In genomic region chr2:128422571-128422970, GRCh38 we compare ENCODE assay signal across 13 cellular contexts.
A peak's percentile ranks its signal among the peaks of the same experiment; 100 is the strongest.
DNase-seq lines count a peak whose midpoint lies in the region; ATAC-seq, FAIRE-seq and TF ChIP-seq lines count a peak whose summit lies in the region.
"Had no signal": no experiment of that assay in that cellular context is flagged by ENCODE, and none has a peak within 500 bp of the region (broad histone marks: within the 10 kb centered on the region; RNA-seq: fewer than 3 reads in every experiment).

No MANE protein-coding gene starts in this region.

- H3K27me3 ChIP-seq in bronchial epithelial cell (ENCODE audit: control insufficient read depth, insufficient read depth, low read length) (no peaks in the 10 kb centered on the region), left lung (no peaks in the 10 kb centered on the region), ovary (no peaks in the 10 kb centered on the region)
- H3K27me3 ChIP-seq: adrenal gland had no signal

- H3K36me3 ChIP-seq in bronchial epithelial cell (ENCODE audit: control insufficient read depth, insufficient read depth, low read length) (no peaks in the 10 kb centered on the region), left lung (no peaks in the 10 kb centered on the region), ovary (no peaks in the 10 kb centered on the region)
- H3K36me3 ChIP-seq: adrenal gland had no signal

- WGBS in ovary, 3 donors = 77 to 91% (median 88%) methylated on average over 5 of the region's 5 CpGs

- CTCF ChIA-PET in AG04449 (lab: Yijun Ruan, JAX) = interaction anchor here (1.1 to 1.6 kb wide), 3 partner anchors 9 to 332 kb away, joined by 3 to 4 read pairs (median 4); no protein-coding TSS in a partner anchor

- H3K9me3 ChIP-seq in left lung (peaks cover 0 to 2% of the 10 kb centered on the region in 2 donors), ovary (no peaks in the 10 kb centered on the region)
- H3K9me3 ChIP-seq: adrenal gland had no signal

- intact Hi-C loops in left lung (cut with DNase I) = no loop called here
- intact Hi-C loops in ovary (cut with DNase I) = no loop called here

- TF ChIP-seq CTCF in AG04449 (IDR thresholded peaks at IDR 0.05; ENCODE audit: insufficient read depth, low read length, missing control alignments) = no peak
- no peak for TF ChIP-seq CTCF in bronchial epithelial cell (IDR thresholded peaks at IDR 0.05; ENCODE audit: insufficient read depth, low read length, severe bottlenecking)
- no peak for TF ChIP-seq CTCF in left lung (IDR thresholded peaks at IDR 0.05)
- no peak for TF ChIP-seq CTCF in GM20000 (IDR thresholded peaks at IDR 0.05; ENCODE audit: extremely low read depth, missing control alignments)
- TF ChIP-seq CTCF in ovary (IDR thresholded peaks at IDR 0.05) = no peak

- peak; percentile 85 for DNase-seq in AG04449 (ENCODE audit: low read depth, low spot score)
- peak; percentile 47 for DNase-seq in HS-5 (ENCODE audit: low read depth)
- DNase-seq in bronchial epithelial cell (ENCODE audit: low read depth) = peak; percentile 78
- no peak for DNase-seq in left lung
- DNase-seq in GM20000 (ENCODE audit: low spot score) = no peak
- no peak for DNase-seq in ovary
- no peak for DNase-seq in Ammon's horn (ENCODE audit: low spot score)
- DNase-seq: erythroblast; kidney glomerular epithelial cell; stimulated activated naive CD8-positive, alpha-beta T cell treated with anti-CD3 and anti-CD28 coated beads, Interleukin-15, Interleukin-2, amounts not matched to agents 100 U/mL and 50 U/mL, for 24 hours; T-helper 9 cell had no signal

- H3K27ac ChIP-seq in left lung (peak overlapping the region in 1 of 2 donors; percentile 33), ovary (no peak overlapping the region)
- H3K27ac ChIP-seq: adrenal gland had no signal

- peak; percentile 35 for ATAC-seq in left lung
- ATAC-seq in GM19455 (IDR thresholded peaks at IDR 0.05; ENCODE audit: unreplicated experiment) = no peak
- ATAC-seq: stimulated activated naive CD8-positive, alpha-beta T cell treated with anti-CD3 and anti-CD28 coated beads, Interleukin-15, Interleukin-2, amounts not matched to agents 100 U/mL and 50 U/mL, for 24 hours had no signal

- H3K4me3 ChIP-seq in AG04449 (ENCODE audit: low read depth, low read length) (no peak overlapping the region), bronchial epithelial cell (ENCODE audit: low read depth, low read length) (no peak overlapping the region), left lung (no peak overlapping the region), ovary (no peak overlapping the region)
- H3K4me3 ChIP-seq: adrenal gland had no signal

- FAIRE-seq in bronchial epithelial cell (lab: Jason Lieb, UNC) = peak; percentile 52

- TF ChIP-seq POLR2A in ovary (IDR thresholded peaks at IDR 0.05) = no peak

- H3K4me1 ChIP-seq in left lung (no peaks in the 10 kb centered on the region), ovary (ENCODE audit: insufficient read depth) (no peaks in the 10 kb centered on the region)
- H3K4me1 ChIP-seq: adrenal gland had no signal

- POLR2A ChIA-PET in AG04449 (lab: Yijun Ruan, JAX) = interaction anchor here (0.9 kb wide), 1 partner anchor 9 kb away, joined by 5 read pairs; no protein-coding TSS in a partner anchor

- TF ChIP-seq EP300 in ovary (IDR thresholded peaks at IDR 0.05) = no peak

Comparison
In these comparisons a context has a peak if more than half of its experiments do, and no peak if none do; other contexts are left out.
1. DNase-seq: peak in AG04449 (single experiment), HS-5 (single experiment) and bronchial epithelial cell (single experiment); none in left lung (0 of 2), GM20000 (single experiment), ovary (0 of 5) and Ammon's horn (single experiment).